1 cellular context compared by ENCODE assay signal in the genomic region with DNA sequence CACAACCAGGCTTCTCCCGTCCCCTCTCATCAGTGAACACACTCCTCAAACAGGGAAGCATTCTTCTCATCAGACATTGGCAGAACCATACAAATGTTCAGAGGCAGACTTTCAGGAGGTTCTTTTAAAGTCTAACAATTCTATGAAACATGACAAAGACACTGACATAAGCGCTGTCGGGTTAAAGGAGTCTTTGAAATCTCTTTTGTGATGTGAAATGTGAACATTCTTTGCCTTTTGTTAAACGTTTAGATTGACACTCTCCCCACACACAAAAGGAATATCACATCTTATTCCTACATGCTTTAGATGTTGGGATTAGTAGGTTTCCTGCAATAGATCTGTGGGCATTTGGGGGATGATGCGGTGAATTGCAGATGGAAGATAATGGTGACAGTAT.
TF ChIP-seq lines count a peak whose summit lies in the region.

No MANE protein-coding gene starts in this region.

TF ChIP-seq in GM23338, 12 proteins besides CTCF, POLR2A, EP300 and RAD21:
- TF ChIP-seq NANOG (IDR thresholded peaks at IDR 0.05; ENCODE audit: borderline replicate concordance) = no peak
- TF ChIP-seq POLR2AphosphoS5 (IDR thresholded peaks at IDR 0.05; ENCODE audit: low read depth) = no peak
- no peak for TF ChIP-seq EZH2 (IDR thresholded peaks at IDR 0.05; ENCODE audit: low read depth, unreplicated experiment)
- no peak for TF ChIP-seq EZH2phosphoT487 (IDR thresholded peaks at IDR 0.05; ENCODE audit: unreplicated experiment)
- TF ChIP-seq ZNF114 (CRISPR knock-in tag; IDR thresholded peaks at IDR 0.05) = no peak
- TF ChIP-seq, protein P1, sequence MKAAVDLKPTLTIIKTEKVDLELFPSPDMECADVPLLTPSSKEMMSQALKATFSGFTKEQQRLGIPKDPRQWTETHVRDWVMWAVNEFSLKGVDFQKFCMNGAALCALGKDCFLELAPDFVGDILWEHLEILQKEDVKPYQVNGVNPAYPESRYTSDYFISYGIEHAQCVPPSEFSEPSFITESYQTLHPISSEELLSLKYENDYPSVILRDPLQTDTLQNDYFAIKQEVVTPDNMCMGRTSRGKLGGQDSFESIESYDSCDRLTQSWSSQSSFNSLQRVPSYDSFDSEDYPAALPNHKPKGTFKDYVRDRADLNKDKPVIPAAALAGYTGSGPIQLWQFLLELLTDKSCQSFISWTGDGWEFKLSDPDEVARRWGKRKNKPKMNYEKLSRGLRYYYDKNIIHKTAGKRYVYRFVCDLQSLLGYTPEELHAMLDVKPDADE (IDR thresholded peaks at IDR 0.05) = no peak
- TF ChIP-seq, protein P2, sequence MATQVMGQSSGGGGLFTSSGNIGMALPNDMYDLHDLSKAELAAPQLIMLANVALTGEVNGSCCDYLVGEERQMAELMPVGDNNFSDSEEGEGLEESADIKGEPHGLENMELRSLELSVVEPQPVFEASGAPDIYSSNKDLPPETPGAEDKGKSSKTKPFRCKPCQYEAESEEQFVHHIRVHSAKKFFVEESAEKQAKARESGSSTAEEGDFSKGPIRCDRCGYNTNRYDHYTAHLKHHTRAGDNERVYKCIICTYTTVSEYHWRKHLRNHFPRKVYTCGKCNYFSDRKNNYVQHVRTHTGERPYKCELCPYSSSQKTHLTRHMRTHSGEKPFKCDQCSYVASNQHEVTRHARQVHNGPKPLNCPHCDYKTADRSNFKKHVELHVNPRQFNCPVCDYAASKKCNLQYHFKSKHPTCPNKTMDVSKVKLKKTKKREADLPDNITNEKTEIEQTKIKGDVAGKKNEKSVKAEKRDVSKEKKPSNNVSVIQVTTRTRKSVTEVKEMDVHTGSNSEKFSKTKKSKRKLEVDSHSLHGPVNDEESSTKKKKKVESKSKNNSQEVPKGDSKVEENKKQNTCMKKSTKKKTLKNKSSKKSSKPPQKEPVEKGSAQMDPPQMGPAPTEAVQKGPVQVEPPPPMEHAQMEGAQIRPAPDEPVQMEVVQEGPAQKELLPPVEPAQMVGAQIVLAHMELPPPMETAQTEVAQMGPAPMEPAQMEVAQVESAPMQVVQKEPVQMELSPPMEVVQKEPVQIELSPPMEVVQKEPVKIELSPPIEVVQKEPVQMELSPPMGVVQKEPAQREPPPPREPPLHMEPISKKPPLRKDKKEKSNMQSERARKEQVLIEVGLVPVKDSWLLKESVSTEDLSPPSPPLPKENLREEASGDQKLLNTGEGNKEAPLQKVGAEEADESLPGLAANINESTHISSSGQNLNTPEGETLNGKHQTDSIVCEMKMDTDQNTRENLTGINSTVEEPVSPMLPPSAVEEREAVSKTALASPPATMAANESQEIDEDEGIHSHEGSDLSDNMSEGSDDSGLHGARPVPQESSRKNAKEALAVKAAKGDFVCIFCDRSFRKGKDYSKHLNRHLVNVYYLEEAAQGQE (IDR thresholded peaks at IDR 0.05; ENCODE audit: unreplicated experiment) = no peak
- no peak for TF ChIP-seq JUNB (IDR thresholded peaks at IDR 0.05; ENCODE audit: unreplicated experiment)
- TF ChIP-seq, protein P3, sequence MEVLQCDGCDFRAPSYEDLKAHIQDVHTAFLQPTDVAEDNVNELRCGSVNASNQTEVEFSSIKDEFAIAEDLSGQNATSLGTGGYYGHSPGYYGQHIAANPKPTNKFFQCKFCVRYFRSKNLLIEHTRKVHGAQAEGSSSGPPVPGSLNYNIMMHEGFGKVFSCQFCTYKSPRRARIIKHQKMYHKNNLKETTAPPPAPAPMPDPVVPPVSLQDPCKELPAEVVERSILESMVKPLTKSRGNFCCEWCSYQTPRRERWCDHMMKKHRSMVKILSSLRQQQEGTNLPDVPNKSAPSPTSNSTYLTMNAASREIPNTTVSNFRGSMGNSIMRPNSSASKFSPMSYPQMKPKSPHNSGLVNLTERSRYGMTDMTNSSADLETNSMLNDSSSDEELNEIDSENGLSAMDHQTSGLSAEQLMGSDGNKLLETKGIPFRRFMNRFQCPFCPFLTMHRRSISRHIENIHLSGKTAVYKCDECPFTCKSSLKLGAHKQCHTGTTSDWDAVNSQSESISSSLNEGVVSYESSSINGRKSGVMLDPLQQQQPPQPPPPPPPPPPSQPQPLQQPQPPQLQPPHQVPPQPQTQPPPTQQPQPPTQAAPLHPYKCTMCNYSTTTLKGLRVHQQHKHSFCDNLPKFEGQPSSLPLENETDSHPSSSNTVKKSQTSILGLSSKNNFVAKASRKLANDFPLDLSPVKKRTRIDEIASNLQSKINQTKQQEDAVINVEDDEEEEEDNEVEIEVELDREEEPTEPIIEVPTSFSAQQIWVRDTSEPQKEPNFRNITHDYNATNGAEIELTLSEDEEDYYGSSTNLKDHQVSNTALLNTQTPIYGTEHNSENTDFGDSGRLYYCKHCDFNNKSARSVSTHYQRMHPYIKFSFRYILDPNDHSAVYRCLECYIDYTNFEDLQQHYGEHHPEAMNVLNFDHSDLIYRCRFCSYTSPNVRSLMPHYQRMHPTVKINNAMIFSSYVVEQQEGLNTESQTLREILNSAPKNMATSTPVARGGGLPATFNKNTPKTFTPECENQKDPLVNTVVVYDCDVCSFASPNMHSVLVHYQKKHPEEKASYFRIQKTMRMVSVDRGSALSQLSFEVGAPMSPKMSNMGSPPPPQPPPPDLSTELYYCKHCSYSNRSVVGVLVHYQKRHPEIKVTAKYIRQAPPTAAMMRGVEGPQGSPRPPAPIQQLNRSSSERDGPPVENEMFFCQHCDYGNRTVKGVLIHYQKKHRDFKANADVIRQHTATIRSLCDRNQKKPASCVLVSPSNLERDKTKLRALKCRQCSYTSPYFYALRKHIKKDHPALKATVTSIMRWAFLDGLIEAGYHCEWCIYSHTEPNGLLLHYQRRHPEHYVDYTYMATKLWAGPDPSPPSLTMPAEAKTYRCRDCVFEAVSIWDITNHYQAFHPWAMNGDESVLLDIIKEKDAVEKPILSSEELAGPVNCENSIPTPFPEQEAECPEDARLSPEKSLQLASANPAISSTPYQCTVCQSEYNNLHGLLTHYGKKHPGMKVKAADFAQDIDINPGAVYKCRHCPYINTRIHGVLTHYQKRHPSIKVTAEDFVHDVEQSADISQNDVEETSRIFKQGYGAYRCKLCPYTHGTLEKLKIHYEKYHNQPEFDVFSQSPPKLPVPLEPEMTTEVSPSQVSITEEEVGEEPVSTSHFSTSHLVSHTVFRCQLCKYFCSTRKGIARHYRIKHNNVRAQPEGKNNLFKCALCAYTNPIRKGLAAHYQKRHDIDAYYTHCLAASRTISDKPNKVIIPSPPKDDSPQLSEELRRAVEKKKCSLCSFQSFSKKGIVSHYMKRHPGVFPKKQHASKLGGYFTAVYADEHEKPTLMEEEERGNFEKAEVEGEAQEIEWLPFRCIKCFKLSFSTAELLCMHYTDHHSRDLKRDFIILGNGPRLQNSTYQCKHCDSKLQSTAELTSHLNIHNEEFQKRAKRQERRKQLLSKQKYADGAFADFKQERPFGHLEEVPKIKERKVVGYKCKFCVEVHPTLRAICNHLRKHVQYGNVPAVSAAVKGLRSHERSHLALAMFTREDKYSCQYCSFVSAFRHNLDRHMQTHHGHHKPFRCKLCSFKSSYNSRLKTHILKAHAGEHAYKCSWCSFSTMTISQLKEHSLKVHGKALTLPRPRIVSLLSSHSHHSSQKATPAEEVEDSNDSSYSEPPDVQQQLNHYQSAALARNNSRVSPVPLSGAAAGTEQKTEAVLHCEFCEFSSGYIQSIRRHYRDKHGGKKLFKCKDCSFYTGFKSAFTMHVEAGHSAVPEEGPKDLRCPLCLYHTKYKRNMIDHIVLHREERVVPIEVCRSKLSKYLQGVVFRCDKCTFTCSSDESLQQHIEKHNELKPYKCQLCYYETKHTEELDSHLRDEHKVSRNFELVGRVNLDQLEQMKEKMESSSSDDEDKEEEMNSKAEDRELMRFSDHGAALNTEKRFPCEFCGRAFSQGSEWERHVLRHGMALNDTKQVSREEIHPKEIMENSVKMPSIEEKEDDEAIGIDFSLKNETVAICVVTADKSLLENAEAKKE (CRISPR knock-in tag; IDR thresholded peaks at IDR 0.05) = no peak
- no peak for TF ChIP-seq ZNF331 (CRISPR knock-in tag; IDR thresholded peaks at IDR 0.05; ENCODE audit: low read depth)
- TF ChIP-seq STAT1 (IDR thresholded peaks at IDR 0.05; ENCODE audit: unreplicated experiment) = no peak
- TF ChIP-seq CREB1 (CRISPR knock-in tag; IDR thresholded peaks at IDR 0.05; ENCODE audit: low read depth) = no peak
